Comparison of ENCODE assay signal across 9 cellular contexts in genomic region chr14:68359862-68360552, GRCh38.
DNase-seq lines count a peak whose midpoint lies in the region; ATAC-seq, FAIRE-seq and TF ChIP-seq lines count a peak whose summit lies in the region.
"Had no signal": no experiment of that assay in that cellular context is flagged by ENCODE, and none has a peak within 500 bp of the region (broad histone marks: within the 10 kb centered on the region; RNA-seq: fewer than 3 reads in every experiment).

No MANE protein-coding gene starts in this region.

- H3K27me3 ChIP-seq in endothelial cell of umbilical vein (ENCODE audit: control insufficient read depth in 2 of 2, insufficient read depth in 2 of 2, low read length in 2 of 2): no peaks in the 10 kb centered on the region

- H3K27ac ChIP-seq in A549 (peak overlapping the region; percentile 24 to 75), endothelial cell of umbilical vein (ENCODE audit: insufficient read depth, low read depth, low read length) (no peak overlapping the region)
- H3K27ac ChIP-seq: KMS-11 had no signal

- TF ChIP-seq POLR2A in A549 (IDR thresholded peaks at IDR 0.05; ENCODE audit: low read length) (no peak), endothelial cell of umbilical vein (IDR thresholded peaks at IDR 0.05; ENCODE audit: low read depth, low read length) (no peak)

- POLR2A ChIA-PET in A549 (lab: Yijun Ruan, JAX) (no interaction called here), endothelial cell of umbilical vein (lab: Charles Lee) (no interaction called here), GM10248 (lab: Yijun Ruan, JAX) (no interaction called here)

- peak; percentile 33 to 74; a peak in 3 of 6 replicates for ATAC-seq in A549
- no peak for ATAC-seq in HG02885 (IDR thresholded peaks at IDR 0.05; ENCODE audit: poor library complexity, unreplicated experiment)
- no peak for ATAC-seq in HG03457 (IDR thresholded peaks at IDR 0.05; ENCODE audit: unreplicated experiment)

- no peaks in the 10 kb centered on the region for H3K9me1 ChIP-seq in endothelial cell of umbilical vein (replicated peaks; ENCODE audit: control insufficient read depth, extremely low read depth, insufficient read depth, low read length)

- peak overlapping the region; percentile 2; the same call in 1 of the 3 replicates for H3K4me2 ChIP-seq in A549
- H3K4me2 ChIP-seq in endothelial cell of umbilical vein (ENCODE audit: insufficient read depth, low read length): no peak overlapping the region
- H3K4me2 ChIP-seq: KMS-11 had no signal

- H3K4me1 ChIP-seq in A549 (peaks cover 21% of the 10 kb centered on the region), endothelial cell of umbilical vein (ENCODE audit: control insufficient read depth, extremely low read depth, insufficient read depth, low read length) (peaks cover 21% of the 10 kb centered on the region)

- BruUV-seq in endothelial cell of umbilical vein (replicated peaks; lab: Mats Ljungman, UMichigan): no TSS peak

- peak overlapping the region; percentile 5 for H2AFZ ChIP-seq in endothelial cell of umbilical vein (ENCODE audit: low read depth, low read length)

- TF ChIP-seq EP300 in A549 (IDR thresholded peaks at IDR 0.05): no peak

- intact Hi-C loops in endothelial cell of umbilical vein (cut with micrococcal nuclease): loop anchor here (5.0 kb wide), 1 partner anchor 93 kb away; no protein-coding TSS in a partner anchor

- no peaks in the 10 kb centered on the region for H3K36me3 ChIP-seq in endothelial cell of umbilical vein (ENCODE audit: control insufficient read depth in 2 of 2, extremely low read depth in 1 of 2, insufficient read depth in 2 of 2, low read length in 2 of 2)

- H3K4me3 ChIP-seq in A549 (no peak overlapping the region), endothelial cell of umbilical vein (replicated peaks in 1 of 3; ENCODE audit: insufficient read depth in 1 of 3, low read depth in 1 of 3, low read length in 3 of 3) (no peak overlapping the region)

- H3K9me3 ChIP-seq in A549: no peaks in the 10 kb centered on the region
- H3K9me3 ChIP-seq in endothelial cell of umbilical vein (replicated peaks; ENCODE audit: control insufficient read depth, insufficient read depth, low read length): no peaks in the 10 kb centered on the region

- no peaks in the 10 kb centered on the region for H3K79me2 ChIP-seq in endothelial cell of umbilical vein (ENCODE audit: control insufficient read depth, insufficient read depth, low read length)

- peak; percentile 22 to 78 for DNase-seq in A549 (ENCODE audit: low read depth in 1 of 2, low spot score in 1 of 2)
- DNase-seq in LHCN-M2 (ENCODE audit: low read depth): peak; percentile 33
- DNase-seq in endothelial cell of umbilical vein (ENCODE audit: low read depth, low spot score): no peak
- DNase-seq in myocyte (ENCODE audit: low read depth): peak; percentile 82
- no peak for DNase-seq in GM10248 (ENCODE audit: extremely low spot score)
- no peak for DNase-seq in H4 (ENCODE audit: low spot score)

- CTCF ChIA-PET in A549 (lab: Yijun Ruan, JAX): interaction anchor here (0.5 kb wide), 1 partner anchor 211 kb away, joined by 3 read pairs; no protein-coding TSS in a partner anchor
- CTCF ChIA-PET in endothelial cell of umbilical vein (lab: Charles Lee): interaction anchor here (2.1 to 2.6 kb wide), 2 partner anchors 15 to 18 kb away, joined by 6 to 7 read pairs; no protein-coding TSS in a partner anchor
- CTCF ChIA-PET in GM10248 (lab: Yijun Ruan, JAX): interaction anchor here (1.0 to 3.9 kb wide), 8 partner anchors 10 to 457 kb away, joined by 3 to 23 read pairs (median 4); no protein-coding TSS in a partner anchor

- no peak for TF ChIP-seq CTCF in A549 (IDR thresholded peaks at IDR 0.05)
- no peak for TF ChIP-seq CTCF in endothelial cell of umbilical vein (IDR thresholded peaks at IDR 0.05; ENCODE audit: extremely low read depth in 1 of 2, insufficient read depth in 1 of 2, low read depth in 1 of 2, low read length in 2 of 2)
- TF ChIP-seq CTCF in GM10248 (IDR thresholded peaks at IDR 0.05; ENCODE audit: control extremely low read depth, extremely low read depth, low read depth, missing control alignments): no peak

- no peak for TF ChIP-seq RAD21 in A549 (conservative IDR thresholded peaks at IDR 0.05 in 1 of 2, IDR thresholded peaks at IDR 0.05 in 1 of 2)

- H3K9ac ChIP-seq in endothelial cell of umbilical vein (replicated peaks; ENCODE audit: extremely low read depth, insufficient read depth, low read length): no peak overlapping the region
- H3K9ac ChIP-seq: KMS-11 had no signal

- 60% methylated on average over 7 of the region's 7 CpGs for WGBS in A549 (ENCODE audit: missing lambda C conversion rate)

- dilution Hi-C loops in endothelial cell of umbilical vein (cut with MboI; ENCODE audit: extremely low pct_ligation_motif_present, low sequenced_read_pairs): no loop called here

- no peaks in the 10 kb centered on the region for H4K20me1 ChIP-seq in endothelial cell of umbilical vein (replicated peaks; ENCODE audit: control insufficient read depth, extremely low read depth, insufficient read depth, low read length)

- FAIRE-seq in A549 (lab: Jason Lieb, UNC) (no peak), endothelial cell of umbilical vein (lab: Jason Lieb, UNC) (no peak)

TF ChIP-seq in A549, 52 proteins besides CTCF, POLR2A, EP300 and RAD21:
- TF ChIP-seq RARB (CRISPR knock-in tag; IDR thresholded peaks at IDR 0.05): no peak
- TF ChIP-seq MYC (IDR thresholded peaks at IDR 0.05; ENCODE audit: borderline replicate concordance, low read length): 0 out of 2 replicates have a peak, but pooled peaks have one; percentile 19
- no peak for TF ChIP-seq MAFK (IDR thresholded peaks at IDR 0.05; ENCODE audit: partially characterized antibody)
- TF ChIP-seq MAX (IDR thresholded peaks at IDR 0.05): peak; percentile 57
- peak; percentile 5; the same call in 1 of the 2 replicates for TF ChIP-seq HOXB13 (CRISPR knock-in tag; IDR thresholded peaks at IDR 0.05; ENCODE audit: low read depth)
- no peak for TF ChIP-seq RFX5 (IDR thresholded peaks at IDR 0.05)
- peak; percentile 70 for TF ChIP-seq E2F6 (IDR thresholded peaks at IDR 0.05; ENCODE audit: borderline replicate concordance, low read depth)

TF ChIP-seq in endothelial cell of umbilical vein, 7 proteins besides CTCF, POLR2A, EP300 and RAD21:
- TF ChIP-seq POLR2AphosphoS5 (IDR thresholded peaks at IDR 0.05; ENCODE audit: insufficient read depth, low read depth, low read length): no peak
- TF ChIP-seq EZH2 (IDR thresholded peaks at IDR 0.05; ENCODE audit: borderline replicate concordance, low read depth, low read length, severe bottlenecking): no peak
- TF ChIP-seq MAX (IDR thresholded peaks at IDR 0.05; ENCODE audit: insufficient read depth, insufficient read length): no peak
- no peak for TF ChIP-seq GATA2 (IDR thresholded peaks at IDR 0.05; ENCODE audit: insufficient read depth, insufficient read length, low read depth, low read length)
- no peak for TF ChIP-seq FOS (IDR thresholded peaks at IDR 0.05; ENCODE audit: borderline replicate concordance, insufficient read depth, low read length)
- TF ChIP-seq JUN (IDR thresholded peaks at IDR 0.05; ENCODE audit: borderline replicate concordance, insufficient read depth, insufficient read length, low read depth): no peak
- no peak for TF ChIP-seq MYC (IDR thresholded peaks at IDR 0.05; ENCODE audit: low read depth, low read length)

Comparison
In these comparisons a context has a peak if more than half of its experiments do, and no peak if none do; other contexts are left out.
1. ATAC-seq: peak in A549 (2 of 2); none in HG02885 (single experiment) and HG03457 (single experiment).
2. DNase-seq: peak in A549 (2 of 2), LHCN-M2 (single experiment) and myocyte (single experiment); none in endothelial cell of umbilical vein (single experiment), GM10248 (single experiment) and H4 (single experiment).